In the genomic region with DNA sequence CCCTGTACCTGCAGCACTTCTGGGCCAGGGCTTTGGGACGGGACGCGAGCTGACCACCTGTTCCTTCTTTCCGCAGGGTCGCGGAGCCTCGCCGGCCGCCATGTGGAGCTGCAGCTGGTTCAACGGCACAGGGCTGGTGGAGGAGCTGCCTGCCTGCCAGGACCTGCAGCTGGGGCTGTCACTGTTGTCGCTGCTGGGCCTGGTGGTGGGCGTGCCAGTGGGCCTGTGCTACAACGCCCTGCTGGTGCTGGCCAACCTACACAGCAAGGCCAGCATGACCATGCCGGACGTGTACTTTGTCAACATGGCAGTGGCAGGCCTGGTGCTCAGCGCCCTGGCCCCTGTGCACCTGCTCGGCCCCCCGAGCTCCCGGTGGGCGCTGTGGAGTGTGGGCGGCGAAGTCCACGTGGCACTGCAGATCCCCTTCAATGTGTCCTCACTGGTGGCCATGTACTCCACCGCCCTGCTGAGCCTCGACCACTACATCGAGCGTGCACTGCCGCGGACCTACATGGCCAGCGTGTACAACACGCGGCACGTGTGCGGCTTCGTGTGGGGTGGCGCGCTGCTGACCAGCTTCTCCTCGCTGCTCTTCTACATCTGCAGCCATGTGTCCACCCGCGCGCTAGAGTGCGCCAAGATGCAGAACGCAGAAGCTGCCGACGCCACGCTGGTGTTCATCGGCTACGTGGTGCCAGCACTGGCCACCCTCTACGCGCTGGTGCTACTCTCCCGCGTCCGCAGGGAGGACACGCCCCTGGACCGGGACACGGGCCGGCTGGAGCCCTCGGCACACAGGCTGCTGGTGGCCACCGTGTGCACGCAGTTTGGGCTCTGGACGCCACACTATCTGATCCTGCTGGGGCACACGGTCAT, we compare ENCODE assay signal across 15 cellular contexts. TPM values are rescaled to one million over a fixed set of nuclear protein-coding genes. Genes with fewer than 3 reads are reported as not detected.
DNase-seq lines count a peak whose midpoint lies in the region; ATAC-seq and TF ChIP-seq lines count a peak whose summit lies in the region.
"Had no signal": no experiment of that assay in that cellular context is flagged by ENCODE, and none has a peak within 500 bp of the region (broad histone marks: within the 10 kb centered on the region; RNA-seq: fewer than 3 reads in every experiment).

No MANE protein-coding gene starts in this region.

- peaks cover 19% of the 10 kb centered on the region for H3K36me3 ChIP-seq in lower lobe of right lung

- POLR2A ChIA-PET in T-cell (lab: Charles Lee) = no interaction called here

- TF ChIP-seq CTCF in lower lobe of right lung (IDR thresholded peaks at IDR 0.05) = no peak

- intact Hi-C loops in left ventricle myocardium superior (cut with micrococcal nuclease) (no loop called here), cardiac septum (cut with DNase I) (no loop called here), lower lobe of right lung (cut with DNase I) (no loop called here)

- peaks cover 55% of the 10 kb centered on the region for H3K4me1 ChIP-seq in lower lobe of right lung
- H3K4me1 ChIP-seq: A549 had no signal

- no peaks in the 10 kb centered on the region for H3K27me3 ChIP-seq in lower lobe of right lung (ENCODE audit: low read depth)

- H3K27me3 Mint-ChIP-seq in T-cell = peaks cover 0 to 4% of the 10 kb centered on the region in 2 donors

- ATAC-seq in left ventricle myocardium superior = no peak
- no peak for ATAC-seq in T-cell (replicated peaks in 1 of 4)
- no peak for ATAC-seq in lower lobe of right lung
- ATAC-seq in HG02870 (IDR thresholded peaks at IDR 0.05; ENCODE audit: unreplicated experiment) = no peak
- ATAC-seq: A549 had no signal

- CTCF ChIA-PET in T-cell (lab: Charles Lee) = no interaction called here

- no peaks in the 10 kb centered on the region for H3K9me3 ChIP-seq in lower lobe of right lung
- H3K9me3 ChIP-seq: A549 had no signal

- peak overlapping the region in 2 of 3 donors; percentile 3 to 27 for H3K4me3 Mint-ChIP-seq in T-cell

- DNase-seq in left ventricle myocardium superior (peak; percentile 29), cardiac septum (ENCODE audit: low spot score) (no peak), T-cell (no peak), lower lobe of right lung (no peak), NCI-H82 treated with DMSO at 0.1 percent for 48 hours (lab: John Stamatoyannopoulos, UW; ENCODE audit: unreplicated experiment) (no peak), kidney tubule cell (ENCODE audit: low spot score) (no peak)
- DNase-seq: DMS79, KG1, MV-4-11, NCI-H187 treated with DMSO at 0.1 percent for 48 hours, NCI-H2227 treated with DMSO at 0.1 percent for 48 hours, NCI-H524 had no signal

- H3K27ac Mint-ChIP-seq in T-cell = no peak overlapping the region

- H3K36me3 Mint-ChIP-seq in T-cell = peaks cover 4% of the 10 kb centered on the region

- no peaks in the 10 kb centered on the region for H3K9me3 Mint-ChIP-seq in T-cell

- H3K4me3 ChIP-seq in lower lobe of right lung = peak overlapping the region; percentile 55
- H3K4me3 ChIP-seq: A549 had no signal

- H3K4me1 Mint-ChIP-seq in T-cell = peaks cover 17 to 37% (median 22%) of the 10 kb centered on the region in 3 donors

- no peak overlapping the region for H3K27ac ChIP-seq in lower lobe of right lung
- H3K27ac ChIP-seq: A549, C4-2B had no signal

RNA-seq across cellular contexts. Expression of a gene that starts 13.3 kb away (rescaled TPM):
- total RNA-seq in left ventricle myocardium superior = 41.5 TPM
- 12.6 TPM for total RNA-seq in cardiac septum
- 10 to 100 TPM; 11.9 to 14.7 (median 13.0) TPM for total RNA-seq in T-cell
- total RNA-seq in lower lobe of right lung = 44.8 TPM

RNA-seq across cellular contexts. Expression of a gene that starts 30.3 kb away (rescaled TPM):
- total RNA-seq in left ventricle myocardium superior (2.8 TPM), cardiac septum (2.9 TPM), T-cell (under 1 TPM in 3 of 5 donors, not detected in 2; 0.23 to 0.41 (median 0.26) TPM), lower lobe of right lung (26.0 TPM)
